ENCODE assay signal across 1 cellular context in the genomic region with DNA sequence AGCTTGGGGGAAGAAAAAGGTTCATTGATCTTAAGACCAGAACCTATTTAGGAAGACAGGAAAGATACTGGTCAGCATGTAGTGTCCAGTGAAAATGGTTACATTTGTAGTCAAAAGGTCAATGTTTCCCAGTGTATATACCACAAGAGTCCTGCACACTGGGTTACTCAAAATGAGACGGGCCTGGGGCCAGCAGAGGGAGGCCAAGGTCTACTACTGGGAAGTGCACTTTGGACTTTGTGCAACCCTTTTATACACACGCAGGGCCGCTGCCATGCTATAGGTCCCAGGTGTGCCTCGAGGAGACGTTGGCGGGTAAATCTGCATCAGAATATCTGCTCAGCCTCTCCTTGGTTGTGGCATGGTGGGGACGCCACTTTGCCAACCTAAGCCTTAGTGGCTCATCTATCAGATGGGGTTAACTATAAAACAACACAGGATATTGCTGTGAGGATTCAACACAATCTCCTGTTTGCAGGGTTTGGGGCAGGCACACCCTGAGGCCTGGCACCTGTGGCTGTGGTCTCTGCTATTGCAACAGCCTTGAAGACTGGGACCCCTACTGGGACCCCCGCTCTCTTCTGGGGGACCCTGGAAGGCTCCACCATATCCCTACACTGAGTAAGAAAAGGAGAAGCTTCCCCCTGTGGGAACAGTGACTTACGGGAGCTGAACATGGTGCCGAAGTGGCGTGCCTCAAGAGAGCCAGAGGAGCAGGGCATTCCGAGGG.
TF ChIP-seq lines count a peak whose summit lies in the region.

No MANE protein-coding gene starts in this region.

TF ChIP-seq in HCT116, 20 proteins besides CTCF, POLR2A, EP300 and RAD21 (continued from another document):
- no peak for TF ChIP-seq SRF (IDR thresholded peaks at IDR 0.05; ENCODE audit: low read depth)
